In the genomic region with DNA sequence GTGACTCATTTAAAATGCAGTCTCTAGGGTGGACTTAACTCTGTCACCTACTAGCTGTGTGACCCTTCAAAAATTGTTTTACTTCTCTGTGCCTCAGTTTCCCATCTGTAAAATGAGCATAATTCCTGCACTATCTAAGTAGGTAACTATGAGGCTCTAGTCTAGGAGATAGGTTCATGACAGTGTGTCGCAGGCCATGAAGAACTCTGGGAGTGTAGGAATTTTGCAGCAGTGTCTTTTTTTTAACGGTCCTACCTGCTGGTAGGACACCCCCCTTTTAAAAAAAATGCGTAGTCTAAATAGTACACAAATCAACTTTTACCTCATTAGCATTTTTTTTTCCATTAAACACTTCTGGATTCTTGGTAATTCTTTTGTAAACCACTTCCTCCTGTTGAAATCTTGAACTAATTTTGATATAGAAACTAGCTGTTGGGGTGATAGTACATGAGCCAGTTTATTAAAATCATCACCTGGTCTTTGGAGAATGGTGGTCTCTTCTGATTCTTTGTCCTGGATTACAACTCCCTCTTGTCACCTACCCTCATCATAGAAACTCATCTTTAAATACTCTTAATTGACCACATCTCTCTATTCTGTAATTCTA, we compare ENCODE assay signal across 13 cellular contexts.
A peak's percentile ranks its signal among the peaks of the same experiment; 100 is the strongest.
DNase-seq lines count a peak whose midpoint lies in the region; ATAC-seq and TF ChIP-seq lines count a peak whose summit lies in the region.
"Had no signal": no experiment of that assay in that cellular context is flagged by ENCODE, and none has a peak within 500 bp of the region (broad histone marks: within the 10 kb centered on the region; RNA-seq: fewer than 3 reads in every experiment).

No MANE protein-coding gene starts in this region.

- no peaks in the 10 kb centered on the region for H3K9me3 ChIP-seq in hepatocyte (ENCODE audit: low read depth)
- H3K9me3 ChIP-seq: upper lobe of left lung had no signal

- no peaks in the 10 kb centered on the region for H3K27me3 Mint-ChIP-seq in activated T-cell treated with anti-CD3 and anti-CD28 coated beads, Interleukin-2, amount 50 U/mL, for 4 hours (ENCODE audit: low read depth)

- peak overlapping the region; percentile 57 for H3K4me3 Mint-ChIP-seq in activated T-cell treated with anti-CD3 and anti-CD28 coated beads, Interleukin-2, amount 50 U/mL, for 4 hours
- H3K4me3 Mint-ChIP-seq: neural crest cell had no signal

- H3K9me2 ChIP-seq in hepatocyte (replicated peaks; ENCODE audit: insufficient read depth) = no peaks in the 10 kb centered on the region

- no peak for DNase-seq in activated T-cell treated with anti-CD3 and anti-CD28 coated beads, Interleukin-2, amount 50 U/mL, for 4 hours
- DNase-seq in activated T-cell treated with anti-CD3 and anti-CD28 coated beads for 4 hours = no peak
- peak; percentile 51 for DNase-seq in OCI-M1 (lab: John Stamatoyannopoulos, UW)
- no peak for DNase-seq in brain microvascular endothelial cell
- DNase-seq in substantia nigra (lab: John Stamatoyannopoulos, UW) = no peak
- DNase-seq in hepatocyte (ENCODE audit: low spot score) = no peak
- DNase-seq: caudate nucleus, PC-9, upper lobe of left lung had no signal

- peaks cover 67% of the 10 kb centered on the region for H3K4me1 Mint-ChIP-seq in activated T-cell treated with anti-CD3 and anti-CD28 coated beads, Interleukin-2, amount 50 U/mL, for 4 hours (ENCODE audit: low read depth)
- H3K4me1 Mint-ChIP-seq: neural crest cell had no signal

- no peaks in the 10 kb centered on the region for H3K27me3 ChIP-seq in brain microvascular endothelial cell (replicated peaks)
- H3K27me3 ChIP-seq in hepatocyte = no peaks in the 10 kb centered on the region
- H3K27me3 ChIP-seq: upper lobe of left lung had no signal

- H3K4me2 ChIP-seq in hepatocyte = no peak overlapping the region
- H3K4me2 ChIP-seq: PC-9 had no signal

- no peaks in the 10 kb centered on the region for H3K9me3 Mint-ChIP-seq in activated T-cell treated with anti-CD3 and anti-CD28 coated beads, Interleukin-2, amount 50 U/mL, for 4 hours
- H3K9me3 Mint-ChIP-seq: neural crest cell had no signal

- H4K20me1 ChIP-seq in hepatocyte (ENCODE audit: insufficient read depth, poor library complexity, severe bottlenecking) = no peaks in the 10 kb centered on the region

- H3K36me3 ChIP-seq in brain microvascular endothelial cell (replicated peaks) (no peaks in the 10 kb centered on the region), urinary bladder (ENCODE audit: insufficient read depth) (no peaks in the 10 kb centered on the region), hepatocyte (replicated peaks; ENCODE audit: insufficient read depth, low read depth) (no peaks in the 10 kb centered on the region)
- H3K36me3 ChIP-seq: upper lobe of left lung had no signal

- 73% methylated on average over 3 of the region's 3 CpGs for WGBS in urinary bladder
- WGBS in hepatocyte (ENCODE audit: low lambda C conversion rate, missing lambda C conversion rate) = 99% methylated on average over 3 of the region's 3 CpGs

- no peaks in the 10 kb centered on the region for H3K79me2 ChIP-seq in hepatocyte

- no peak overlapping the region for H3K4me3 ChIP-seq in brain microvascular endothelial cell (ENCODE audit: low read depth, low read length)
- H3K4me3 ChIP-seq in urinary bladder (ENCODE audit: low read depth, low read length) = no peak overlapping the region
- H3K4me3 ChIP-seq in hepatocyte = no peak overlapping the region
- H3K4me3 ChIP-seq: PC-9, upper lobe of left lung had no signal

- H2AFZ ChIP-seq in hepatocyte = no peak overlapping the region
- H2AFZ ChIP-seq: PC-9 had no signal

- peak; percentile 4 to 15 for ATAC-seq in activated T-cell treated with anti-CD3 and anti-CD28 coated beads, Interleukin-2, amount 50 U/mL, for 4 hours
- no peak for ATAC-seq in GM18909 (IDR thresholded peaks at IDR 0.05; ENCODE audit: poor library complexity, unreplicated experiment)

- peaks cover 5% of the 10 kb centered on the region for H3K4me1 ChIP-seq in urinary bladder (ENCODE audit: insufficient read depth)
- peaks cover 46% of the 10 kb centered on the region for H3K4me1 ChIP-seq in hepatocyte (ENCODE audit: insufficient read depth)

- in situ Hi-C loops in brain microvascular endothelial cell (cut with HindIII; ENCODE audit: low pct_ligation_motif_present, low sequenced_read_pairs) = no loop called here

- no peak for TF ChIP-seq CTCF in brain microvascular endothelial cell (IDR thresholded peaks at IDR 0.05; ENCODE audit: low read depth, low read length, missing control alignments)
- TF ChIP-seq CTCF in hepatocyte (IDR thresholded peaks at IDR 0.05; ENCODE audit: poor library complexity) = no peak

- no peaks in the 10 kb centered on the region for H3K36me3 Mint-ChIP-seq in activated T-cell treated with anti-CD3 and anti-CD28 coated beads, Interleukin-2, amount 50 U/mL, for 4 hours (ENCODE audit: insufficient read depth)

- H3K27ac ChIP-seq in brain microvascular endothelial cell (peak overlapping the region; percentile 53), urinary bladder (ENCODE audit: low read depth) (peak overlapping the region; percentile 48), substantia nigra (ENCODE audit: low read depth, low read length, poor library complexity, severe bottlenecking) (no peak overlapping the region), hepatocyte (no peak overlapping the region)
- H3K27ac ChIP-seq: epithelial cell of prostate had no signal

Comparison
In these comparisons a context has a peak if more than half of its experiments do, and no peak if none do; other contexts are left out.
1. H3K27ac ChIP-seq: peak in brain microvascular endothelial cell (single experiment) and urinary bladder (single experiment); none in substantia nigra (single experiment) and hepatocyte (single experiment).